ENCODE assay signal across 33 cellular contexts in genomic region chr5:1923766-1924165, GRCh38. TPM values are rescaled to one million over a fixed set of nuclear protein-coding genes. Genes with fewer than 3 reads are reported as not detected.
"Had no signal": no experiment of that assay in that cellular context is flagged by ENCODE, and none has a peak within 500 bp of the region (broad histone marks: within the 10 kb centered on the region; RNA-seq: fewer than 3 reads in every experiment).

No MANE protein-coding gene starts in this region.

- H3K36me3 ChIP-seq: ascending aorta, breast epithelium, cardiac muscle cell, esophagus muscularis mucosa, gastrocnemius medialis had no signal

- H3K27ac ChIP-seq: ascending aorta, breast epithelium, cardiac muscle cell, esophagus muscularis mucosa, foreskin keratinocyte, gastrocnemius medialis had no signal

- H3K4me1 Mint-ChIP-seq: activated CD4-positive, alpha-beta T cell treated with anti-CD3 and anti-CD28 coated beads for 36 hours; activated CD4-positive, alpha-beta T cell treated with anti-CD3 and anti-CD28 coated beads, Interleukin-2, amount 10 ng/mL, durations not matched to agents 24 days and 14 days; activated CD8-positive, alpha-beta memory T cell treated with anti-CD3 and anti-CD28 coated beads, Interleukin-2, amount 10 ng/mL, durations not matched to agents 7 days and 5 days; activated naive CD4-positive, alpha-beta T cell treated with anti-CD3 and anti-CD28 coated beads, Interleukin-2, amount 10 ng/mL, durations not matched to agents 7 days and 5 days; activated naive CD8-positive, alpha-beta T cell treated with anti-CD3 and anti-CD28 coated beads, Interleukin-2, amount 10 ng/mL, durations not matched to agents 7 days and 5 days; brain; central memory CD8-positive, alpha-beta T cell had no signal

- H3K9me3 Mint-ChIP-seq: activated CD4-positive, alpha-beta memory T cell treated with anti-CD3 and anti-CD28 coated beads for 36 hours; activated CD4-positive, alpha-beta T cell treated with anti-CD3 and anti-CD28 coated beads, Interleukin-2, amount 10 ng/mL, durations not matched to agents 24 days and 14 days; activated naive CD4-positive, alpha-beta T cell treated with anti-CD3 and anti-CD28 coated beads, Interleukin-2, amount 10 ng/mL, durations not matched to agents 7 days and 5 days; activated naive CD4-positive, alpha-beta T cell treated with anti-CD3 and anti-CD28 coated beads, Interleukin-2, amount 50 U/mL, for 72 hours; activated naive CD8-positive, alpha-beta T cell treated with anti-CD3 and anti-CD28 coated beads, Interleukin-2, amount 10 ng/mL, durations not matched to agents 7 days and 5 days; activated T-helper 1 cell treated with anti-CD3 and anti-CD28 coated beads, Interleukin-12 subunit alpha, Interleukin-12 subunit beta, Interleukin-2, Interleukin-4 antibody, amounts not matched to agents 30 ng/mL and 10 ng/mL and 1 ng/mL, durations not matched to agents 14 hours and 24 hours and 36 hours; activated T-helper 2 cell treated with anti-CD3 and anti-CD28 coated beads, Interferon-gamma antibody, Interleukin-2, Interleukin-4, amounts not matched to agents 10 μg/mL and 5 μg/mL and 100 μg/mL, durations not matched to agents 14 hours and 24 hours and 36 hours; brain; central memory CD8-positive, alpha-beta T cell; effector memory CD8-positive, alpha-beta T cell had no signal

- H3K4me3 ChIP-seq: ascending aorta, breast epithelium, cardiac muscle cell, esophagus muscularis mucosa, gastrocnemius medialis had no signal

- DNase-seq: activated CD4-positive, alpha-beta memory T cell treated with anti-CD3 and anti-CD28 coated beads for 36 hours; activated CD4-positive, alpha-beta T cell treated with anti-CD3 and anti-CD28 coated beads for 36 hours; activated CD4-positive, alpha-beta T cell treated with anti-CD3 and anti-CD28 coated beads, Interleukin-2, amount 10 ng/mL, durations not matched to agents 24 days and 14 days; activated CD4-positive, CD25-positive, alpha-beta regulatory T cell; activated CD4-positive, CD25-positive, alpha-beta regulatory T cell treated with anti-CD3 and anti-CD28 coated beads, Interleukin-2, amount 50 U/mL, for 72 hours; activated CD8-positive, alpha-beta memory T cell treated with anti-CD3 and anti-CD28 coated beads, Interleukin-2, amount 10 ng/mL, durations not matched to agents 7 days and 5 days; activated CD8-positive, alpha-beta memory T cell treated with anti-CD3 and anti-CD28 coated beads, Interleukin-2, amount 50 U/mL, for 4 hours; activated CD8-positive, alpha-beta T cell treated with anti-CD3 and anti-CD28 coated beads, Interleukin-2, amount 10 ng/mL, durations not matched to agents 7 days and 5 days; activated effector memory CD4-positive, alpha-beta T cell treated with anti-CD3 and anti-CD28 coated beads, Interleukin-2, amount 50 U/mL, for 16 hours; activated naive CD4-positive, alpha-beta T cell treated with anti-CD3 and anti-CD28 coated beads, Interleukin-2, amount 10 ng/mL, durations not matched to agents 7 days and 5 days; activated naive CD8-positive, alpha-beta T cell treated with anti-CD3 and anti-CD28 coated beads, Interleukin-2, amount 10 ng/mL, durations not matched to agents 7 days and 5 days; activated T-cell treated with anti-CD3 and anti-CD28 coated beads, Interleukin-2, amount 50 U/mL, for 1 hour; activated T-cell treated with anti-CD3 and anti-CD28 coated beads, Interleukin-2, amount 50 U/mL, for 48 hours; cortex of kidney; dermis blood vessel endothelial cell; effector CD4-positive, alpha-beta T cell; effector memory CD8-positive, alpha-beta T cell; erythroblast; foreskin keratinocyte; gastrocnemius medialis; glutamatergic neuron; T-helper 2 cell had no signal

- ATAC-seq: activated CD4-positive, alpha-beta T cell treated with anti-CD3 and anti-CD28 coated beads for 36 hours; activated CD8-positive, alpha-beta memory T cell treated with anti-CD3 and anti-CD28 coated beads, Interleukin-2, amount 10 ng/mL, durations not matched to agents 7 days and 5 days; activated CD8-positive, alpha-beta T cell treated with anti-CD3 and anti-CD28 coated beads, Interleukin-2, amount 10 ng/mL, durations not matched to agents 7 days and 5 days; activated naive CD4-positive, alpha-beta T cell treated with anti-CD3 and anti-CD28 coated beads, Interleukin-2, amount 50 U/mL, for 72 hours; effector memory CD8-positive, alpha-beta T cell; foreskin keratinocyte; gastrocnemius medialis had no signal

- H3K4me1 ChIP-seq: ascending aorta, breast epithelium, esophagus muscularis mucosa, foreskin keratinocyte, gastrocnemius medialis had no signal

- H3K9me3 ChIP-seq: ascending aorta, breast epithelium, esophagus muscularis mucosa, gastrocnemius medialis had no signal

- H3K27ac Mint-ChIP-seq: activated CD4-positive, alpha-beta memory T cell treated with anti-CD3 and anti-CD28 coated beads for 36 hours; activated CD4-positive, alpha-beta T cell treated with anti-CD3 and anti-CD28 coated beads for 36 hours; activated CD4-positive, alpha-beta T cell treated with anti-CD3 and anti-CD28 coated beads, Interleukin-2, amount 10 ng/mL, durations not matched to agents 24 days and 14 days; activated CD8-positive, alpha-beta memory T cell treated with anti-CD3 and anti-CD28 coated beads, Interleukin-2, amount 10 ng/mL, durations not matched to agents 7 days and 5 days; activated CD8-positive, alpha-beta T cell treated with anti-CD3 and anti-CD28 coated beads, Interleukin-2, amount 10 ng/mL, durations not matched to agents 7 days and 5 days; activated naive CD4-positive, alpha-beta T cell treated with anti-CD3 and anti-CD28 coated beads, Interleukin-2, amount 10 ng/mL, durations not matched to agents 7 days and 5 days; activated naive CD4-positive, alpha-beta T cell treated with anti-CD3 and anti-CD28 coated beads, Interleukin-2, amount 50 U/mL, for 72 hours; activated naive CD8-positive, alpha-beta T cell treated with anti-CD3 and anti-CD28 coated beads, Interleukin-2, amount 10 ng/mL, durations not matched to agents 7 days and 5 days; activated T-helper 1 cell treated with anti-CD3 and anti-CD28 coated beads, Interleukin-12 subunit alpha, Interleukin-12 subunit beta, Interleukin-2, Interleukin-4 antibody, amounts not matched to agents 30 ng/mL and 10 ng/mL and 1 ng/mL, durations not matched to agents 14 hours and 24 hours and 36 hours; activated T-helper 2 cell treated with anti-CD3 and anti-CD28 coated beads, Interferon-gamma antibody, Interleukin-2, Interleukin-4, amounts not matched to agents 10 μg/mL and 5 μg/mL and 100 μg/mL, durations not matched to agents 14 hours and 24 hours and 36 hours; brain; effector memory CD8-positive, alpha-beta T cell had no signal

- H3K36me3 Mint-ChIP-seq: activated CD4-positive, alpha-beta memory T cell treated with anti-CD3 and anti-CD28 coated beads for 36 hours; activated CD8-positive, alpha-beta memory T cell treated with anti-CD3 and anti-CD28 coated beads, Interleukin-2, amount 10 ng/mL, durations not matched to agents 7 days and 5 days; activated naive CD4-positive, alpha-beta T cell treated with anti-CD3 and anti-CD28 coated beads, Interleukin-2, amount 10 ng/mL, durations not matched to agents 7 days and 5 days; activated naive CD4-positive, alpha-beta T cell treated with anti-CD3 and anti-CD28 coated beads, Interleukin-2, amount 50 U/mL, for 72 hours; activated naive CD8-positive, alpha-beta T cell treated with anti-CD3 and anti-CD28 coated beads, Interleukin-2, amount 10 ng/mL, durations not matched to agents 7 days and 5 days; brain had no signal

- H3K4me3 Mint-ChIP-seq: activated CD4-positive, alpha-beta memory T cell treated with anti-CD3 and anti-CD28 coated beads for 36 hours; activated CD4-positive, alpha-beta T cell treated with anti-CD3 and anti-CD28 coated beads for 36 hours; activated CD4-positive, alpha-beta T cell treated with anti-CD3 and anti-CD28 coated beads, Interleukin-2, amount 10 ng/mL, durations not matched to agents 24 days and 14 days; activated CD8-positive, alpha-beta memory T cell treated with anti-CD3 and anti-CD28 coated beads, Interleukin-2, amount 10 ng/mL, durations not matched to agents 7 days and 5 days; activated CD8-positive, alpha-beta T cell treated with anti-CD3 and anti-CD28 coated beads, Interleukin-2, amount 10 ng/mL, durations not matched to agents 7 days and 5 days; activated naive CD4-positive, alpha-beta T cell treated with anti-CD3 and anti-CD28 coated beads, Interleukin-2, amount 10 ng/mL, durations not matched to agents 7 days and 5 days; activated naive CD8-positive, alpha-beta T cell treated with anti-CD3 and anti-CD28 coated beads, Interleukin-2, amount 10 ng/mL, durations not matched to agents 7 days and 5 days; activated T-helper 1 cell treated with anti-CD3 and anti-CD28 coated beads, Interleukin-12 subunit alpha, Interleukin-12 subunit beta, Interleukin-2, Interleukin-4 antibody, amounts not matched to agents 30 ng/mL and 10 ng/mL and 1 ng/mL, durations not matched to agents 14 hours and 24 hours and 36 hours; brain; central memory CD8-positive, alpha-beta T cell; effector memory CD8-positive, alpha-beta T cell had no signal

- H3K27me3 ChIP-seq: ascending aorta, foreskin keratinocyte had no signal

- H3K27me3 Mint-ChIP-seq: activated naive CD4-positive, alpha-beta T cell treated with anti-CD3 and anti-CD28 coated beads, Interleukin-2, amount 10 ng/mL, durations not matched to agents 7 days and 5 days had no signal

RNA-seq across cellular contexts. Expression of gene IRX4, which starts 41.0 kb away (rescaled TPM):
- total RNA-seq: activated CD4-positive, alpha-beta memory T cell treated with anti-CD3 and anti-CD28 coated beads for 36 hours; activated CD4-positive, alpha-beta T cell treated with anti-CD3 and anti-CD28 coated beads for 36 hours; activated CD4-positive, alpha-beta T cell treated with anti-CD3 and anti-CD28 coated beads, Interleukin-2, amount 10 ng/mL, durations not matched to agents 24 days and 14 days; activated CD8-positive, alpha-beta memory T cell treated with anti-CD3 and anti-CD28 coated beads for 36 hours; activated CD8-positive, alpha-beta memory T cell treated with anti-CD3 and anti-CD28 coated beads, Interleukin-2, amount 10 ng/mL, durations not matched to agents 7 days and 5 days; activated CD8-positive, alpha-beta T cell treated with anti-CD3 and anti-CD28 coated beads, Interleukin-2, amount 10 ng/mL, durations not matched to agents 7 days and 5 days; activated naive CD4-positive, alpha-beta T cell treated with anti-CD3 and anti-CD28 coated beads, Interleukin-2, amount 50 U/mL, for 72 hours; activated naive CD8-positive, alpha-beta T cell treated with anti-CD3 and anti-CD28 coated beads, Interleukin-2, amount 10 ng/mL, durations not matched to agents 7 days and 5 days; activated T-helper 1 cell treated with anti-CD3 and anti-CD28 coated beads, Interleukin-12 subunit alpha, Interleukin-12 subunit beta, Interleukin-2, Interleukin-4 antibody, amounts not matched to agents 30 ng/mL and 10 ng/mL and 1 ng/mL, durations not matched to agents 14 hours and 24 hours and 36 hours; activated T-helper 2 cell treated with anti-CD3 and anti-CD28 coated beads, Interferon-gamma antibody, Interleukin-2, Interleukin-4, amounts not matched to agents 10 μg/mL and 5 μg/mL and 100 μg/mL, durations not matched to agents 14 hours and 24 hours and 36 hours; ascending aorta; dermis blood vessel endothelial cell; esophagus muscularis mucosa; T-helper 1 cell treated with Interleukin-12 subunit alpha and Interleukin-12 subunit beta and Interleukin-4 antibody, amounts not matched to agents 30 ng/mL and 1 ng/mL, for 36 hours had no signal
